Comparison of ENCODE assay signal across 1 cellular context in the genomic region with DNA sequence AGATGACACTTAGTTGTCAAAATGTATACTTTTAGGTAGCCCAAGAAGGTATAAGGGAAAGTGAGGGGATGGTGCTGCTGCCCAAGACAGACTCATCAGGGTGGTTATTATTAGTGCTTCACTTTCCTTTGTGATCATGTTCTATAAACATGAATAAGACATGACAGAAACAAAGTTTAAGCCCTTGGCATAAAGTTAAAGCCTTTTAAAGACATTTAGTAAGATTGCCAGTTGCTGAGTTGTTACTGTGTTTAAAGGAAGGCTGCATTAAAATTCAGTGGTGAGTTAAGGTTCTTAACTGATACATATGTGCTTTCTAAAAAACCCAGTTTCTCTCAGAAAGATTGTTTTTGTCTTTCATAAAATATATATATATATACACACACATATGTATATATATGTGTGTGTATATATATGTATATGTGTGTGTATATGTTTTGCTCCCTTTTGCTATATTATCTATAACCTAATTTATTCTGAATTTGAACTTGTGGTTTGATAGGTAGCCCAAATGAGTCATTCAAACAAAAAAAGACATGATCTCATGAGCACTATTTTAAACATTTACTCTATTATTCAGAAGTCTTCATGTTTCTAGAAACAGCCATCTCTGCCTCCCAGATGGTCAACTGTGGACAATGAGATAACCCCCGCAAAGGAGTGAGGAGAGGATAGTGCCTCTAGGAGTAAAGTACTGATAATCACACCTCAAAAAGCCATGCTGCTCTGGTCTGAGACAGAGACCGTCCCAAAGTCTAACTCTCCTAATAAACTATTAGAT.
TF ChIP-seq lines count a peak whose summit lies in the region.

No MANE protein-coding gene starts in this region.

TF ChIP-seq in K562, 482 proteins besides CTCF, POLR2A, EP300 and RAD21 (continued from another document and continues in another):
- TF ChIP-seq JUN (IDR thresholded peaks at IDR 0.05; ENCODE audit: borderline replicate concordance, low read depth, low read length) (peak; percentile 61; the same call in 1 of the 2 replicates), JUN (CRISPR knock-in tag; IDR thresholded peaks at IDR 0.05; ENCODE audit: borderline replicate concordance) (no peak), CXXC5 (CRISPR knock-in tag; IDR thresholded peaks at IDR 0.05) (no peak), NCOA1 (IDR thresholded peaks at IDR 0.05; ENCODE audit: low read depth) (no peak; the same call in 1 of the 2 replicates), BACH1 (tag; IDR thresholded peaks at IDR 0.05) (no peak), ZNF324 (CRISPR knock-in tag; IDR thresholded peaks at IDR 0.05) (no peak), STAT5B (CRISPR knock-in tag; IDR thresholded peaks at IDR 0.05) (no peak), TRIM28 (IDR thresholded peaks at IDR 0.05) (no peak), KHSRP (IDR thresholded peaks at IDR 0.05) (no peak), ZNF57 (CRISPR knock-in tag; IDR thresholded peaks at IDR 0.05) (no peak), NR2F6 (CRISPR knock-in tag; IDR thresholded peaks at IDR 0.05) (no peak), FUS (optimal IDR thresholded peaks at IDR 0.05; ENCODE audit: low read depth, low read length) (no peak), RUNX1 (IDR thresholded peaks at IDR 0.05; ENCODE audit: low read depth) (no peak), XRCC3 (IDR thresholded peaks at IDR 0.05) (no peak), RFX1 (IDR thresholded peaks at IDR 0.05) (no peak), TAF15 (IDR thresholded peaks at IDR 0.05; ENCODE audit: low read depth, low read length) (no peak), ZNF778 (CRISPR knock-in tag; IDR thresholded peaks at IDR 0.05) (no peak), IRF2 (CRISPR knock-in tag; IDR thresholded peaks at IDR 0.05) (no peak), MCM7 (IDR thresholded peaks at IDR 0.05) (no peak), TEAD1 (CRISPR knock-in tag; IDR thresholded peaks at IDR 0.05) (no peak), KDM5B (IDR thresholded peaks at IDR 0.05; ENCODE audit: insufficient replicate concordance, low read depth, low read length) (no peak), CBX3 (IDR thresholded peaks at IDR 0.05; ENCODE audit: borderline replicate concordance in 1 of 2, low read length in 2 of 2) (peak in 1 of 2 experiments; percentile 77; a peak in 1 of 3 replicates), NR1H2 (CRISPR knock-in tag; IDR thresholded peaks at IDR 0.05) (no peak), SIRT6 (IDR thresholded peaks at IDR 0.05; ENCODE audit: low read depth, low read length) (no peak), ZBTB5 (IDR thresholded peaks at IDR 0.05) (no peak), JUNB (CRISPR knock-in tag; conservative IDR thresholded peaks at IDR 0.05) (no peak), SMAD1 (IDR thresholded peaks at IDR 0.05; ENCODE audit: low read depth, low read length, partially characterized antibody) (no peak), ZC3H8 (IDR thresholded peaks at IDR 0.05) (no peak), DLX4 (CRISPR knock-in tag; IDR thresholded peaks at IDR 0.05) (no peak), MXI1 (IDR thresholded peaks at IDR 0.05; ENCODE audit: low read depth, low read length) (no peak), FOXA1 (IDR thresholded peaks at IDR 0.05; ENCODE audit: borderline replicate concordance) (no peak), KLF16 (IDR thresholded peaks at IDR 0.05) (peak; percentile 77; the same call in 1 of the 2 replicates), SRSF7 (optimal IDR thresholded peaks at IDR 0.05; ENCODE audit: low read depth, low read length) (no peak), ARID3A (IDR thresholded peaks at IDR 0.05; ENCODE audit: borderline replicate concordance, low read depth, low read length) (0 out of 2 replicates have a peak, but pooled peaks have one; percentile 30), TBP (optimal IDR thresholded peaks at IDR 0.05; ENCODE audit: low read depth, low read length) (no peak), SIN3B (IDR thresholded peaks at IDR 0.05; ENCODE audit: low read depth) (no peak), ZBTB8A (IDR thresholded peaks at IDR 0.05; ENCODE audit: partially characterized antibody) (no peak), ZFP30 (CRISPR knock-in tag; IDR thresholded peaks at IDR 0.05; ENCODE audit: borderline replicate concordance) (no peak)
- TF ChIP-seq, protein P1, sequence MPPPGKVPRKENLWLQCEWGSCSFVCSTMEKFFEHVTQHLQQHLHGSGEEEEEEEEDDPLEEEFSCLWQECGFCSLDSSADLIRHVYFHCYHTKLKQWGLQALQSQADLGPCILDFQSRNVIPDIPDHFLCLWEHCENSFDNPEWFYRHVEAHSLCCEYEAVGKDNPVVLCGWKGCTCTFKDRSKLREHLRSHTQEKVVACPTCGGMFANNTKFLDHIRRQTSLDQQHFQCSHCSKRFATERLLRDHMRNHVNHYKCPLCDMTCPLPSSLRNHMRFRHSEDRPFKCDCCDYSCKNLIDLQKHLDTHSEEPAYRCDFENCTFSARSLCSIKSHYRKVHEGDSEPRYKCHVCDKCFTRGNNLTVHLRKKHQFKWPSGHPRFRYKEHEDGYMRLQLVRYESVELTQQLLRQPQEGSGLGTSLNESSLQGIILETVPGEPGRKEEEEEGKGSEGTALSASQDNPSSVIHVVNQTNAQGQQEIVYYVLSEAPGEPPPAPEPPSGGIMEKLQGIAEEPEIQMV (tag; conservative IDR thresholded peaks at IDR 0.05; ENCODE audit: low read depth), result no peak
- TF ChIP-seq, protein P2, sequence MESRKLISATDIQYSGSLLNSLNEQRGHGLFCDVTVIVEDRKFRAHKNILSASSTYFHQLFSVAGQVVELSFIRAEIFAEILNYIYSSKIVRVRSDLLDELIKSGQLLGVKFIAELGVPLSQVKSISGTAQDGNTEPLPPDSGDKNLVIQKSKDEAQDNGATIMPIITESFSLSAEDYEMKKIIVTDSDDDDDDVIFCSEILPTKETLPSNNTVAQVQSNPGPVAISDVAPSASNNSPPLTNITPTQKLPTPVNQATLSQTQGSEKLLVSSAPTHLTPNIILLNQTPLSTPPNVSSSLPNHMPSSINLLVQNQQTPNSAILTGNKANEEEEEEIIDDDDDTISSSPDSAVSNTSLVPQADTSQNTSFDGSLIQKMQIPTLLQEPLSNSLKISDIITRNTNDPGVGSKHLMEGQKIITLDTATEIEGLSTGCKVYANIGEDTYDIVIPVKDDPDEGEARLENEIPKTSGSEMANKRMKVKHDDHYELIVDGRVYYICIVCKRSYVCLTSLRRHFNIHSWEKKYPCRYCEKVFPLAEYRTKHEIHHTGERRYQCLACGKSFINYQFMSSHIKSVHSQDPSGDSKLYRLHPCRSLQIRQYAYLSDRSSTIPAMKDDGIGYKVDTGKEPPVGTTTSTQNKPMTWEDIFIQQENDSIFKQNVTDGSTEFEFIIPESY (CRISPR knock-in tag; IDR thresholded peaks at IDR 0.05), result no peak
- TF ChIP-seq, protein P3, sequence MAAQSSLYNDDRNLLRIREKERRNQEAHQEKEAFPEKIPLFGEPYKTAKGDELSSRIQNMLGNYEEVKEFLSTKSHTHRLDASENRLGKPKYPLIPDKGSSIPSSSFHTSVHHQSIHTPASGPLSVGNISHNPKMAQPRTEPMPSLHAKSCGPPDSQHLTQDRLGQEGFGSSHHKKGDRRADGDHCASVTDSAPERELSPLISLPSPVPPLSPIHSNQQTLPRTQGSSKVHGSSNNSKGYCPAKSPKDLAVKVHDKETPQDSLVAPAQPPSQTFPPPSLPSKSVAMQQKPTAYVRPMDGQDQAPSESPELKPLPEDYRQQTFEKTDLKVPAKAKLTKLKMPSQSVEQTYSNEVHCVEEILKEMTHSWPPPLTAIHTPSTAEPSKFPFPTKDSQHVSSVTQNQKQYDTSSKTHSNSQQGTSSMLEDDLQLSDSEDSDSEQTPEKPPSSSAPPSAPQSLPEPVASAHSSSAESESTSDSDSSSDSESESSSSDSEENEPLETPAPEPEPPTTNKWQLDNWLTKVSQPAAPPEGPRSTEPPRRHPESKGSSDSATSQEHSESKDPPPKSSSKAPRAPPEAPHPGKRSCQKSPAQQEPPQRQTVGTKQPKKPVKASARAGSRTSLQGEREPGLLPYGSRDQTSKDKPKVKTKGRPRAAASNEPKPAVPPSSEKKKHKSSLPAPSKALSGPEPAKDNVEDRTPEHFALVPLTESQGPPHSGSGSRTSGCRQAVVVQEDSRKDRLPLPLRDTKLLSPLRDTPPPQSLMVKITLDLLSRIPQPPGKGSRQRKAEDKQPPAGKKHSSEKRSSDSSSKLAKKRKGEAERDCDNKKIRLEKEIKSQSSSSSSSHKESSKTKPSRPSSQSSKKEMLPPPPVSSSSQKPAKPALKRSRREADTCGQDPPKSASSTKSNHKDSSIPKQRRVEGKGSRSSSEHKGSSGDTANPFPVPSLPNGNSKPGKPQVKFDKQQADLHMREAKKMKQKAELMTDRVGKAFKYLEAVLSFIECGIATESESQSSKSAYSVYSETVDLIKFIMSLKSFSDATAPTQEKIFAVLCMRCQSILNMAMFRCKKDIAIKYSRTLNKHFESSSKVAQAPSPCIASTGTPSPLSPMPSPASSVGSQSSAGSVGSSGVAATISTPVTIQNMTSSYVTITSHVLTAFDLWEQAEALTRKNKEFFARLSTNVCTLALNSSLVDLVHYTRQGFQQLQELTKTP (IDR thresholded peaks at IDR 0.05; ENCODE audit: low read depth in 1 of 2, partially characterized antibody in 2 of 2), result no peak
- TF ChIP-seq, protein P4, sequence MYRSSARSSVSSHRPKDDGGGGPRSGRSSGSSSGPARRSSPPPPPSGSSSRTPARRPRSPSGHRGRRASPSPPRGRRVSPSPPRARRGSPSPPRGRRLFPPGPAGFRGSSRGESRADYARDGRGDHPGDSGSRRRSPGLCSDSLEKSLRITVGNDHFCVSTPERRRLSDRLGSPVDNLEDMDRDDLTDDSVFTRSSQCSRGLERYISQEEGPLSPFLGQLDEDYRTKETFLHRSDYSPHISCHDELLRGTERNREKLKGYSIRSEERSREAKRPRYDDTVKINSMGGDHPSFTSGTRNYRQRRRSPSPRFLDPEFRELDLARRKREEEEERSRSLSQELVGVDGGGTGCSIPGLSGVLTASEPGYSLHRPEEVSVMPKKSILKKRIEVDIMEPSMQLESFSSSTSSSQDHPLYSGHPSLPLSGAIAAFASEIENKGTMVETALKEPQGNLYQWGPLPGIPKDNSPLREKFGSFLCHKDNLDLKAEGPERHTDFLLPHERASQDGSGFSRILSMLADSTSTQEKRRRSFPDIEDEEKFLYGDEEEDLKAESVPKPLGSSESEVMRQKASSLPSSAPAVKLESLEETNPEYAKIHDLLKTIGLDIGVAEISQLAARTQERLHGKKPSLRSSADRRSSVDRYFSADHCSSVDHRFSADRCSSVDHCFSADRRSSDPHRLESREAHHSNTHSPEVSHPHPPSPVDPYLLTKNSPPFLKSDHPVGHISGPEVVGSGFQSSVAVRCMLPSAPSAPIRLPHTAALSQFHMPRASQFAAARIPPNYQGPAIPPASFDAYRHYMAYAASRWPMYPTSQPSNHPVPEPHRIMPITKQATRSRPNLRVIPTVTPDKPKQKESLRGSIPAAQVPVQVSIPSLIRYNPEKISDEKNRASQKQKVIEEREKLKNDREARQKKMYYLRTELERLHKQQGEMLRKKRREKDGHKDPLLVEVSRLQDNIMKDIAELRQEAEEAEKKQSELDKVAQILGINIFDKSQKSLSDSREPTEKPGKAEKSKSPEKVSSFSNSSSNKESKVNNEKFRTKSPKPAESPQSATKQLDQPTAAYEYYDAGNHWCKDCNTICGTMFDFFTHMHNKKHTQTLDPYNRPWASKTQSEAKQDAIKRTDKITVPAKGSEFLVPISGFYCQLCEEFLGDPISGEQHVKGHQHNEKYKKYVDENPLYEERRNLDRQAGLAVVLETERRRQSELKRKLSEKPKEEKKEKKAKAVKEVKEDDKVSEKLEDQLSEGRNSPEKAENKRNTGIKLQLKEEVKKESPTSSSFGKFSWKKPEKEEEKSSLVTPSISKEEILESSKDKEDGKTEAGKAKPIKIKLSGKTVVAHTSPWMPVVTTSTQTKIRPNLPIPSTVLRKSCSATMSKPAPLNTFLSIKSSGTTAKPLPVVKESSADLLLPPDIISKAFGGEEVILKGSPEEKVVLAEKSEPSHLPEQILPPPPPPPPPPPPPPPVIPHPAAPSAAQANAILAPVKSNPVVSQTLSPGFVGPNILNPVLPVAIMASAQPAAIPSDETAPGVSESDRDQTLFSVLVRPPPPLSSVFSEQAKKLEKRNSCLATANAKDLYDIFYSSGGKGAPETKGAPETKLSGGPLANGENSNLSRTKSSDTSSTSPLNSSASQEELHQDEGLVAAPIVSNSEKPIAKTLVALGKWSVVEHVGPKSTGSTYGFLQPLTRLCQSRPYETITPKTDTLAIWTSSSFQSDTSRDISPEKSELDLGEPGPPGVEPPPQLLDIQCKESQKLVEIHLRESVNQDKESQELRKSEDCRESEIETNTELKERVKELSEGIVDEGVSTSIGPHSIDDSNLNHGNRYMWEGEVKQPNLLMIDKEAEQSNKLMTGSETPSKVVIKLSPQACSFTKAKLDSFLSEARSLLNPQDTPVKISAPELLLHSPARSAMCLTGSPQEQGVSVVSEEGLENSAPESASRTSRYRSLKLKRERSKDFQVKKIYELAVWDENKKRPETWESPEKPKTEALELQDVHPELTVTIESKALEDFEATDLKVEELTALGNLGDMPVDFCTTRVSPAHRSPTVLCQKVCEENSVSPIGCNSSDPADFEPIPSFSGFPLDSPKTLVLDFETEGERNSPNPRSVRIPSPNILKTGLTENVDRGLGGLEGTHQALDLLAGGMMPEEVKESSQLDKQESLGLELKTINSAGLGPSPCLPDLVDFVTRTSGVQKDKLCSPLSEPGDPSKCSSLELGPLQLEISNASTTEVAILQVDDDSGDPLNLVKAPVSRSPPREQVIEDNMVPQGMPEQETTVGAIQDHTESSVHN (IDR thresholded peaks at IDR 0.05; ENCODE audit: borderline replicate concordance in 1 of 2, low read depth in 1 of 2), result no peak
